ENCODE assay signal across 8 cellular contexts in the genomic region with DNA sequence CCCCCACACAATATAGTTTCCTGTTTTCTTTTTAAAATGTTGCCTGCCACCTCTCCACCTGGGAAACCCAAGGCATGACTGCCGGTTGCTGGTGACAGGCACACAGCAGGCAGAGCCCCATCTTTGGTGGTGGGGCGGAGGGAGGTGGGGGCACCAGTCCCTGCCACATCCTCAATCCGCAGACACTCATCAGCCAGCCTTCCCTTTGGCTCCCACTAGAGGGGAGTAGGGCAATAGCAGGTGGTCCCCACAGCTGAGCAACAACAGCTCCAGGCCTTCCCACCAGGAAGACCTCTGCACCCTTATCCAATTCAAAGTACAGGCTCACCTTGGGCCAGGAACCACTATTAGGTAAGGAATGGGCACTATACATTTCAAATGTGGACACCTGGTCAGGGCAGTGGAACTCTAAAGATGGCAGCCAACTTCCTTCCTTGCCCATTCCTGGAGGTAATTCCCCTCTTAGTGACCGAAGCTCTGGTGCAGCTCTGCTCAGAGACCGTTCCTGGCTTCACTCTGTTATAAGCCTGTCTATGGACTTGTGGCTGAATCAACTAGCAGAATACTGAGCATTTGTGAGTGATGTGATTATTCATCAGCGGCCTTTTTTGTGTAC. TPM values are rescaled to one million over a fixed set of nuclear protein-coding genes. Genes with fewer than 3 reads are reported as not detected.
A peak's percentile ranks its signal among the peaks of the same experiment; 100 is the strongest.
DNase-seq lines count a peak whose midpoint lies in the region; ATAC-seq lines count a peak whose summit lies in the region.

No MANE protein-coding gene starts in this region.

- intact Hi-C loops in activated CD4-positive, alpha-beta T cell treated with anti-CD3 and anti-CD28 coated beads, Interleukin-2, amount 10 ng/mL, durations not matched to agents 24 days and 14 days (cut with micrococcal nuclease): no loop called here
- intact Hi-C loops in left ventricle myocardium superior (cut with micrococcal nuclease): no loop called here

- no peaks in the 10 kb centered on the region for H3K9me3 Mint-ChIP-seq in activated CD4-positive, alpha-beta T cell treated with anti-CD3 and anti-CD28 coated beads, Interleukin-2, amount 10 ng/mL, durations not matched to agents 24 days and 14 days
- no peaks in the 10 kb centered on the region for H3K9me3 Mint-ChIP-seq in activated T-cell treated with anti-CD3 and anti-CD28 coated beads, Interleukin-2, amount 50 U/mL, for 72 hours
- H3K9me3 Mint-ChIP-seq in stimulated activated effector memory CD8-positive, alpha-beta T cell treated with anti-CD3 and anti-CD28 coated beads, Interleukin-12 subunit alpha, Interleukin-12 subunit beta, amount 100 ng/mL, for 72 hours: no peaks in the 10 kb centered on the region

- peaks cover 3% of the 10 kb centered on the region for H3K4me1 Mint-ChIP-seq in activated CD4-positive, alpha-beta T cell treated with anti-CD3 and anti-CD28 coated beads, Interleukin-2, amount 10 ng/mL, durations not matched to agents 24 days and 14 days
- peaks cover 7% of the 10 kb centered on the region for H3K4me1 Mint-ChIP-seq in activated T-cell treated with anti-CD3 and anti-CD28 coated beads, Interleukin-2, amount 50 U/mL, for 72 hours (ENCODE audit: low read depth)
- peaks cover 8% of the 10 kb centered on the region for H3K4me1 Mint-ChIP-seq in stimulated activated effector memory CD8-positive, alpha-beta T cell treated with anti-CD3 and anti-CD28 coated beads, Interleukin-12 subunit alpha, Interleukin-12 subunit beta, amount 100 ng/mL, for 72 hours

- no peaks in the 10 kb centered on the region for H3K27me3 Mint-ChIP-seq in activated CD4-positive, alpha-beta T cell treated with anti-CD3 and anti-CD28 coated beads, Interleukin-2, amount 10 ng/mL, durations not matched to agents 24 days and 14 days
- H3K27me3 Mint-ChIP-seq in activated T-cell treated with anti-CD3 and anti-CD28 coated beads, Interleukin-2, amount 50 U/mL, for 72 hours (ENCODE audit: low read depth): no peaks in the 10 kb centered on the region

- H3K4me3 Mint-ChIP-seq in activated CD4-positive, alpha-beta T cell treated with anti-CD3 and anti-CD28 coated beads, Interleukin-2, amount 10 ng/mL, durations not matched to agents 24 days and 14 days: no peak overlapping the region
- no peak overlapping the region for H3K4me3 Mint-ChIP-seq in activated T-cell treated with anti-CD3 and anti-CD28 coated beads, Interleukin-2, amount 50 U/mL, for 72 hours
- no peak overlapping the region for H3K4me3 Mint-ChIP-seq in stimulated activated effector memory CD8-positive, alpha-beta T cell treated with anti-CD3 and anti-CD28 coated beads, Interleukin-12 subunit alpha, Interleukin-12 subunit beta, amount 100 ng/mL, for 72 hours

- H3K36me3 Mint-ChIP-seq in activated CD4-positive, alpha-beta T cell treated with anti-CD3 and anti-CD28 coated beads, Interleukin-2, amount 10 ng/mL, durations not matched to agents 24 days and 14 days (ENCODE audit: low read depth): peaks cover 24% of the 10 kb centered on the region
- peaks cover 4 to 10% of the 10 kb centered on the region in 2 donors for H3K36me3 Mint-ChIP-seq in activated T-cell treated with anti-CD3 and anti-CD28 coated beads, Interleukin-2, amount 50 U/mL, for 72 hours (ENCODE audit: insufficient read depth in 2 of 2)
- peaks cover 50% of the 10 kb centered on the region for H3K36me3 Mint-ChIP-seq in stimulated activated effector memory CD8-positive, alpha-beta T cell treated with anti-CD3 and anti-CD28 coated beads, Interleukin-12 subunit alpha, Interleukin-12 subunit beta, amount 100 ng/mL, for 72 hours

- H3K27ac Mint-ChIP-seq in activated CD4-positive, alpha-beta T cell treated with anti-CD3 and anti-CD28 coated beads, Interleukin-2, amount 10 ng/mL, durations not matched to agents 24 days and 14 days: no peak overlapping the region
- H3K27ac Mint-ChIP-seq in activated T-cell treated with anti-CD3 and anti-CD28 coated beads, Interleukin-2, amount 50 U/mL, for 72 hours: peak overlapping the region; percentile 79
- H3K27ac Mint-ChIP-seq in stimulated activated effector memory CD8-positive, alpha-beta T cell treated with anti-CD3 and anti-CD28 coated beads, Interleukin-12 subunit alpha, Interleukin-12 subunit beta, amount 100 ng/mL, for 72 hours: peak overlapping the region; percentile 61

- peak; percentile 75 for DNase-seq in activated CD4-positive, alpha-beta T cell treated with anti-CD3 and anti-CD28 coated beads, Interleukin-2, amount 10 ng/mL, durations not matched to agents 24 days and 14 days
- DNase-seq in activated CD4-positive, alpha-beta T cell treated with anti-CD3 and anti-CD28 coated beads, Interleukin-2, amount 50 U/mL, for 1 hour: no peak
- DNase-seq in M059J (ENCODE audit: low read depth): peak; percentile 18
- peak; percentile 20 to 35 for DNase-seq in activated T-cell treated with anti-CD3 and anti-CD28 coated beads, Interleukin-2, amount 50 U/mL, for 72 hours
- DNase-seq in left ventricle myocardium superior: no peak
- DNase-seq in stimulated activated effector memory CD8-positive, alpha-beta T cell treated with anti-CD3 and anti-CD28 coated beads, Interleukin-12 subunit alpha, Interleukin-12 subunit beta, amount 100 ng/mL, for 72 hours (ENCODE audit: low spot score in 2 of 2): no peak
- DNase-seq in middle frontal gyrus (ENCODE audit: extremely low spot score, low spot score): no peak

- ATAC-seq in activated T-cell treated with anti-CD3 and anti-CD28 coated beads, Interleukin-2, amount 50 U/mL, for 72 hours (replicated peaks in 1 of 2): peak; percentile 51 to 53
- peak; percentile 76 for ATAC-seq in left ventricle myocardium superior
- peak; percentile 64 for ATAC-seq in stimulated activated effector memory CD8-positive, alpha-beta T cell treated with anti-CD3 and anti-CD28 coated beads, Interleukin-12 subunit alpha, Interleukin-12 subunit beta, amount 100 ng/mL, for 72 hours
- no peak for ATAC-seq in HG02981 (IDR thresholded peaks at IDR 0.05; ENCODE audit: unreplicated experiment)

RNA-seq across cellular contexts. Expression of a gene that starts 13.9 kb away (rescaled TPM):
- total RNA-seq in activated CD4-positive, alpha-beta T cell treated with anti-CD3 and anti-CD28 coated beads, Interleukin-2, amount 10 ng/mL, durations not matched to agents 24 days and 14 days: 34.2 and 34.4 TPM in 2 replicates
- total RNA-seq in M059J (2014; rRNA removed; shearing (Covaris generic)): 8.9 and 13.1 TPM in 2 replicates
- total RNA-seq in activated T-cell treated with anti-CD3 and anti-CD28 coated beads, Interleukin-2, amount 50 U/mL, for 72 hours: 10 to 100 TPM; 50.7 to 58.5 TPM
- 14.3 TPM for total RNA-seq in left ventricle myocardium superior

RNA-seq across cellular contexts. Expression of a gene that starts 14.1 kb away (rescaled TPM):
- total RNA-seq in activated CD4-positive, alpha-beta T cell treated with anti-CD3 and anti-CD28 coated beads, Interleukin-2, amount 10 ng/mL, durations not matched to agents 24 days and 14 days: 109 and 115 TPM in 2 replicates
- total RNA-seq in M059J (2014; rRNA removed; shearing (Covaris generic)): 54.7 and 79.3 TPM in 2 replicates
- total RNA-seq in activated T-cell treated with anti-CD3 and anti-CD28 coated beads, Interleukin-2, amount 50 U/mL, for 72 hours: 100 to 1,000 TPM in 1 of 2 donors, 10 to 100 TPM in 1; 97.0 to 112 TPM
- total RNA-seq in left ventricle myocardium superior: 47.8 TPM

RNA-seq across cellular contexts. Expression of a gene that starts 19.8 kb away (rescaled TPM):
- total RNA-seq in activated CD4-positive, alpha-beta T cell treated with anti-CD3 and anti-CD28 coated beads, Interleukin-2, amount 10 ng/mL, durations not matched to agents 24 days and 14 days: 0.14 and 0.38 TPM in 2 replicates
- not detected in 2 replicates for total RNA-seq in M059J (2014; rRNA removed; shearing (Covaris generic))
- 1 to 10 TPM; 1.4 to 2.4 TPM for total RNA-seq in activated T-cell treated with anti-CD3 and anti-CD28 coated beads, Interleukin-2, amount 50 U/mL, for 72 hours
- total RNA-seq in left ventricle myocardium superior: 15.8 TPM

Comparison
In these comparisons a context has a peak if more than half of its experiments do, and no peak if none do; other contexts are left out.
1. DNase-seq: peak in activated CD4-positive, alpha-beta T cell treated with anti-CD3 and anti-CD28 coated beads, Interleukin-2, amount 10 ng/mL, durations not matched to agents 24 days and 14 days (single experiment), M059J (single experiment) and activated T-cell treated with anti-CD3 and anti-CD28 coated beads, Interleukin-2, amount 50 U/mL, for 72 hours (2 of 2); none in activated CD4-positive, alpha-beta T cell treated with anti-CD3 and anti-CD28 coated beads, Interleukin-2, amount 50 U/mL, for 1 hour (single experiment), left ventricle myocardium superior (single experiment), stimulated activated effector memory CD8-positive, alpha-beta T cell treated with anti-CD3 and anti-CD28 coated beads, Interleukin-12 subunit alpha, Interleukin-12 subunit beta, amount 100 ng/mL, for 72 hours (0 of 2) and middle frontal gyrus (single experiment).